In the genomic region with DNA sequence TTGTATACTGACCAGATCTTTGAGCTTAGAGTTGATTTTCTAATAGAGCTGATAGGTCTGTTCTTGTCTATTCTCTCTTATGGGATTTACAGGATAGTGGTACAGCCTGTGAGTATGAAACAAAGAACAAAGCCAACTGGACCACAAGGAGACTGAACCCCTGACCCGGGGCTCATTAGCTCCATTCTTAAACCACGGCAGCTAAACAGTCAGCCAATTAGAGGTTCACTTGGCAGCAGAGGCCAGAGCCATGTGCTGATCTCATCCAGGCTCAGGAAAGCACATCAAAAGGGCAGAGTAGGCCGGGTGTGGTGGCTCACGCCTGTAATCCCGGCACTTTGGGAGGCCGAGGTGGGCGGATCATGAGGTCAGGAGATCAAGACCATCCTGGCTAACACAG, we compare ENCODE assay signal across 17 cellular contexts.
"Had no signal": no experiment of that assay in that cellular context is flagged by ENCODE, and none has a peak within 500 bp of the region (broad histone marks: within the 10 kb centered on the region; RNA-seq: fewer than 3 reads in every experiment).

No MANE protein-coding gene starts in this region.

- H3K4me2 ChIP-seq: neural progenitor cell had no signal

- H3K9me3 ChIP-seq: body of pancreas, esophagus muscularis mucosa, heart left ventricle, lower lobe of right lung, ovary had no signal

- H2AFZ ChIP-seq: neural progenitor cell had no signal

- H3K27ac ChIP-seq: body of pancreas, coronary artery, esophagus muscularis mucosa, heart left ventricle, lower lobe of right lung, neural progenitor cell, ovary had no signal

- DNase-seq: activated CD4-positive, alpha-beta memory T cell treated with anti-CD3 and anti-CD28 coated beads, Interleukin-2, amount 10 ng/mL, durations not matched to agents 7 days and 5 days; activated CD4-positive, CD25-positive, alpha-beta regulatory T cell treated with anti-CD3 and anti-CD28 coated beads, Interleukin-2, amount 50 U/mL, for 72 hours; activated effector memory CD4-positive, alpha-beta T cell treated with anti-CD3 and anti-CD28 coated beads, Interleukin-2, amount 50 U/mL, for 16 hours; activated T-cell treated with anti-CD3 and anti-CD28 coated beads, Interleukin-2, amount 50 U/mL, for 24 hours; body of pancreas; central memory CD4-positive, alpha-beta T cell; heart left ventricle; left colon; lower lobe of right lung; midbrain; ovary; stimulated activated CD4-positive, alpha-beta T cell treated with anti-CD3 and anti-CD28 coated beads, Interleukin-2, amount 100 ng/mL, for 24 hours; T-helper 9 cell had no signal

- H3K4me3 ChIP-seq: body of pancreas, coronary artery, esophagus muscularis mucosa, heart left ventricle, lower lobe of right lung, neural progenitor cell, ovary had no signal

- H3K27me3 ChIP-seq: body of pancreas, esophagus muscularis mucosa, heart left ventricle, neural progenitor cell, ovary had no signal

- H3K9ac ChIP-seq: neural progenitor cell had no signal

- ATAC-seq: activated naive CD4-positive, alpha-beta T cell treated with anti-CD3 and anti-CD28 coated beads, Interleukin-2, amount 50 U/mL, for 72 hours; body of pancreas; heart left ventricle; left colon; lower lobe of right lung had no signal

- H3K4me1 ChIP-seq: neural progenitor cell had no signal

- H3K36me3 ChIP-seq: lower lobe of right lung, neural progenitor cell, ovary had no signal
